ENCODE assay signal across 31 cellular contexts in the genomic region with DNA sequence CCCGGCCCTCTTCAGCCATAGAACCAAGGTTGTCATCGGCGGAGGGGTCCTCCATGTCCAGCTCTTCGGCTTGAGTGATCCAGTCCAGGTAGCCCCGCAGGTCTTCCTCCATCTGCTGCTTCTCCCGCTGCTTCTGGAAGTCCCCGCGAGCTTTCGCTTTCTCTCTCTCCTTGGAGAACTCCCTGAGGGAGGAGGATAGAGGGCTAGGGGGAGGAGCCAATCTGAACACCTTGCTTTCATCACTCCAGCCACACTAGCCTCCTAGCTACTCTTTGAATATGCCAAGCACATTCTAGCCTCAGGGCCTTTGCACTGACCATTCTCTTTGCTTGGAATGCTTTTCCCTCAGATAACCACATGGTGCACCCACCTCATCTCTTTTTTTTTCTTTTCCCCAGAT. TPM values are rescaled to one million over a fixed set of nuclear protein-coding genes. Genes with fewer than 3 reads are reported as not detected.
"Had no signal": no experiment of that assay in that cellular context is flagged by ENCODE, and none has a peak within 500 bp of the region (broad histone marks: within the 10 kb centered on the region; RNA-seq: fewer than 3 reads in every experiment).

No MANE protein-coding gene starts in this region.

- H3K9ac ChIP-seq: neural progenitor cell had no signal

- H3K4me2 ChIP-seq: neural progenitor cell had no signal

- H3K4me3 ChIP-seq: coronary artery, esophagus squamous epithelium, heart right ventricle, left lung, mucosa of descending colon, neural progenitor cell, prostate gland, right atrium auricular region, stomach, thyroid gland had no signal

- FAIRE-seq: endothelial cell of umbilical vein, islet of Langerhans had no signal

- H3K27me3 ChIP-seq: esophagus squamous epithelium, heart right ventricle, left lung, neural progenitor cell, right atrium auricular region, thyroid gland had no signal

- H3K27ac ChIP-seq: coronary artery, esophagus squamous epithelium, heart right ventricle, left lung, neural progenitor cell, prostate gland, right atrium auricular region, stomach, thyroid gland had no signal

- DNase-seq: dermis blood vessel endothelial cell; effector memory CD4-positive, alpha-beta T cell; esophagus squamous epithelium; foreskin melanocyte; glutamatergic neuron; heart right ventricle; hippocampal formation; left cardiac atrium; left lung; mesenchymal stem cell; mucosa of descending colon; naive B cell; stimulated activated CD4-positive, alpha-beta T cell treated with anti-CD3 and anti-CD28 coated beads, Interleukin-2, amount 100 ng/mL, for 24 hours; stimulated activated CD4-positive, alpha-beta T cell treated with anti-CD3 and anti-CD28 coated beads, Interleukin-4, amount 100 ng/mL, for 24 hours; stimulated activated naive CD4-positive, alpha-beta T cell treated with Interleukin-2 at 50 U/mL for 16 hours; stomach; thyroid gland had no signal

- H3K9me3 ChIP-seq: esophagus squamous epithelium, left lung, mucosa of descending colon, prostate gland, stomach, thyroid gland had no signal

- ATAC-seq: heart right ventricle; left cardiac atrium; left lung; mucosa of descending colon; sciatic nerve; stimulated activated effector memory CD8-positive, alpha-beta T cell treated with anti-CD3 and anti-CD28 coated beads, Interleukin-12 subunit alpha, Interleukin-12 subunit beta, amount 100 ng/mL, for 72 hours had no signal

- H3K4me1 ChIP-seq: left lung, neural progenitor cell, prostate gland, right atrium auricular region, thyroid gland had no signal

- H3K36me3 ChIP-seq: esophagus squamous epithelium, heart right ventricle, left lung, neural progenitor cell, prostate gland, right atrium auricular region, stomach, thyroid gland had no signal

- H2AFZ ChIP-seq: neural progenitor cell had no signal

RNA-seq across cellular contexts. Expression of gene CACNA1F, which starts 6.2 kb away (rescaled TPM):
- total RNA-seq: endothelial cell of umbilical vein, kidney epithelial cell, osteocyte, temporal lobe had no signal
- polyA plus RNA-seq: endothelial cell of umbilical vein had no signal

RNA-seq across cellular contexts. Expression of gene FOXP3, which starts 37.6 kb away (rescaled TPM):
- total RNA-seq: endothelial cell of umbilical vein, epithelial cell of proximal tubule, left cardiac atrium, lung microvascular endothelial cell, right atrium auricular region, stomach, urinary bladder had no signal
